In genomic region chr6:99588618-99589289, GRCh38 we compare ENCODE assay signal across 9 cellular contexts. TPM values are rescaled to one million over a fixed set of nuclear protein-coding genes. Genes with fewer than 3 reads are reported as not detected.
DNase-seq lines count a peak whose midpoint lies in the region; ATAC-seq, FAIRE-seq and TF ChIP-seq lines count a peak whose summit lies in the region.
"Had no signal": no experiment of that assay in that cellular context is flagged by ENCODE, and none has a peak within 500 bp of the region (broad histone marks: within the 10 kb centered on the region; RNA-seq: fewer than 3 reads in every experiment).

No MANE protein-coding gene starts in this region.

- TF ChIP-seq CTCF in endothelial cell (IDR thresholded peaks at IDR 0.05; ENCODE audit: unreplicated experiment): no peak

- H3K4me1 Mint-ChIP-seq in activated CD8-positive, alpha-beta T cell treated with anti-CD3 and anti-CD28 coated beads, Interleukin-2, amount 10 ng/mL, durations not matched to agents 7 days and 5 days (ENCODE audit: low read depth): peaks cover 33% of the 10 kb centered on the region
- peaks cover 19% of the 10 kb centered on the region for H3K4me1 Mint-ChIP-seq in endothelial cell (ENCODE audit: unreplicated experiment)
- H3K4me1 Mint-ChIP-seq in stimulated activated memory B cell treated with anti-CD40 and anti-IgM and Interleukin-4, amounts not matched to agents 10 μg/mL and 1 μg/mL and 100 μg/mL, for 72 hours: peaks cover 22% of the 10 kb centered on the region

- no peaks in the 10 kb centered on the region for H3K9me3 Mint-ChIP-seq in activated CD8-positive, alpha-beta T cell treated with anti-CD3 and anti-CD28 coated beads, Interleukin-2, amount 10 ng/mL, durations not matched to agents 7 days and 5 days (ENCODE audit: insufficient read depth)
- no peaks in the 10 kb centered on the region for H3K9me3 Mint-ChIP-seq in endothelial cell (ENCODE audit: unreplicated experiment)
- H3K9me3 Mint-ChIP-seq in stimulated activated memory B cell treated with anti-CD40 and anti-IgM and Interleukin-4, amounts not matched to agents 10 μg/mL and 1 μg/mL and 100 μg/mL, for 72 hours: no peaks in the 10 kb centered on the region

- peak; percentile 80 for FAIRE-seq in GM19239 (lab: Jason Lieb, UNC)

- ATAC-seq in HG03342 (IDR thresholded peaks at IDR 0.05; ENCODE audit: unreplicated experiment): peak; percentile 87
- peak; percentile 93 for ATAC-seq in activated CD8-positive, alpha-beta T cell treated with anti-CD3 and anti-CD28 coated beads, Interleukin-2, amount 10 ng/mL, durations not matched to agents 7 days and 5 days
- ATAC-seq in stimulated activated memory B cell treated with anti-CD40 and anti-IgM and Interleukin-4, amounts not matched to agents 10 μg/mL and 1 μg/mL and 100 μg/mL, for 72 hours: peak; percentile 88

- H3K36me3 Mint-ChIP-seq in activated CD8-positive, alpha-beta T cell treated with anti-CD3 and anti-CD28 coated beads, Interleukin-2, amount 10 ng/mL, durations not matched to agents 7 days and 5 days (ENCODE audit: low read depth): no peaks in the 10 kb centered on the region
- peaks cover 3% of the 10 kb centered on the region for H3K36me3 Mint-ChIP-seq in endothelial cell (ENCODE audit: low read depth, unreplicated experiment)
- H3K36me3 Mint-ChIP-seq in stimulated activated memory B cell treated with anti-CD40 and anti-IgM and Interleukin-4, amounts not matched to agents 10 μg/mL and 1 μg/mL and 100 μg/mL, for 72 hours: no peaks in the 10 kb centered on the region

- DNase-seq in C1 segment of cervical spinal cord (lab: John Stamatoyannopoulos, UW): peak in 10 of 14 donors; percentile 25 to 67 (median 46)
- DNase-seq in GM19239 (ENCODE audit: insufficient read length, low spot score): no peak
- DNase-seq in NCI-H524 treated with DMSO at 0.1 percent for 48 hours (lab: John Stamatoyannopoulos, UW): peak; percentile 34
- peak; percentile 77 for DNase-seq in activated CD8-positive, alpha-beta T cell treated with anti-CD3 and anti-CD28 coated beads, Interleukin-2, amount 10 ng/mL, durations not matched to agents 7 days and 5 days
- DNase-seq in endothelial cell (ENCODE audit: low spot score): peak; percentile 72
- DNase-seq in mucosa of gallbladder (ENCODE audit: low spot score): peak; percentile 79

- CTCF ChIA-PET in activated CD8-positive, alpha-beta T cell treated with anti-CD3 and anti-CD28 coated beads, Interleukin-2, amount 10 ng/mL, durations not matched to agents 7 days and 5 days (lab: Charles Lee): interaction anchor here (0.8 to 3.9 kb wide), 20 partner anchors 12 to 234 kb away, joined by 3 to 34 read pairs (median 4); partner anchors contain the start of genes CCNC and PRDM13

- H3K27ac Mint-ChIP-seq in activated CD8-positive, alpha-beta T cell treated with anti-CD3 and anti-CD28 coated beads, Interleukin-2, amount 10 ng/mL, durations not matched to agents 7 days and 5 days: no peak overlapping the region
- H3K27ac Mint-ChIP-seq in endothelial cell (ENCODE audit: unreplicated experiment): no peak overlapping the region
- peak overlapping the region; percentile 69 for H3K27ac Mint-ChIP-seq in stimulated activated memory B cell treated with anti-CD40 and anti-IgM and Interleukin-4, amounts not matched to agents 10 μg/mL and 1 μg/mL and 100 μg/mL, for 72 hours

- POLR2A ChIA-PET in activated CD8-positive, alpha-beta T cell treated with anti-CD3 and anti-CD28 coated beads, Interleukin-2, amount 10 ng/mL, durations not matched to agents 7 days and 5 days (lab: Charles Lee): interaction anchor here (3.3 kb wide), 1 partner anchor 20 kb away, joined by 13 read pairs; the partner anchor contains the start of gene CCNC

- H3K4me3 Mint-ChIP-seq in activated CD8-positive, alpha-beta T cell treated with anti-CD3 and anti-CD28 coated beads, Interleukin-2, amount 10 ng/mL, durations not matched to agents 7 days and 5 days: peak overlapping the region; percentile 80
- peak overlapping the region; percentile 77 for H3K4me3 Mint-ChIP-seq in endothelial cell (ENCODE audit: unreplicated experiment)
- H3K4me3 Mint-ChIP-seq in stimulated activated memory B cell treated with anti-CD40 and anti-IgM and Interleukin-4, amounts not matched to agents 10 μg/mL and 1 μg/mL and 100 μg/mL, for 72 hours: peak overlapping the region; percentile 89

- peaks cover 75% of the 10 kb centered on the region for H3K27me3 Mint-ChIP-seq in activated CD8-positive, alpha-beta T cell treated with anti-CD3 and anti-CD28 coated beads, Interleukin-2, amount 10 ng/mL, durations not matched to agents 7 days and 5 days (ENCODE audit: low read depth)
- H3K27me3 Mint-ChIP-seq in endothelial cell (ENCODE audit: unreplicated experiment): peaks cover 24% of the 10 kb centered on the region
- H3K27me3 Mint-ChIP-seq in stimulated activated memory B cell treated with anti-CD40 and anti-IgM and Interleukin-4, amounts not matched to agents 10 μg/mL and 1 μg/mL and 100 μg/mL, for 72 hours: peaks cover 60% of the 10 kb centered on the region

RNA-seq across cellular contexts. Expression of gene PRDM13, which starts 17.9 kb away (rescaled TPM):
- not detected for total RNA-seq in activated CD8-positive, alpha-beta T cell treated with anti-CD3 and anti-CD28 coated beads, Interleukin-2, amount 10 ng/mL, durations not matched to agents 7 days and 5 days
- total RNA-seq in endothelial cell (ENCODE audit: unreplicated experiment) (not detected), mucosa of gallbladder (not detected)
- total RNA-seq: T-helper 1 cell treated with Interleukin-12 subunit alpha and Interleukin-12 subunit beta and Interleukin-4 antibody, amounts not matched to agents 30 ng/mL and 1 ng/mL, for 36 hours had no signal

RNA-seq across cellular contexts. Expression of gene CCNC, which starts 20.3 kb away (rescaled TPM):
- total RNA-seq in activated CD8-positive, alpha-beta T cell treated with anti-CD3 and anti-CD28 coated beads, Interleukin-2, amount 10 ng/mL, durations not matched to agents 7 days and 5 days: 10 to 100 TPM; 36.8 to 38.7 TPM
- total RNA-seq in endothelial cell (ENCODE audit: unreplicated experiment) (70.0 TPM), mucosa of gallbladder (78.5 TPM)
